11 cellular contexts compared by ENCODE assay signal in the genomic region with DNA sequence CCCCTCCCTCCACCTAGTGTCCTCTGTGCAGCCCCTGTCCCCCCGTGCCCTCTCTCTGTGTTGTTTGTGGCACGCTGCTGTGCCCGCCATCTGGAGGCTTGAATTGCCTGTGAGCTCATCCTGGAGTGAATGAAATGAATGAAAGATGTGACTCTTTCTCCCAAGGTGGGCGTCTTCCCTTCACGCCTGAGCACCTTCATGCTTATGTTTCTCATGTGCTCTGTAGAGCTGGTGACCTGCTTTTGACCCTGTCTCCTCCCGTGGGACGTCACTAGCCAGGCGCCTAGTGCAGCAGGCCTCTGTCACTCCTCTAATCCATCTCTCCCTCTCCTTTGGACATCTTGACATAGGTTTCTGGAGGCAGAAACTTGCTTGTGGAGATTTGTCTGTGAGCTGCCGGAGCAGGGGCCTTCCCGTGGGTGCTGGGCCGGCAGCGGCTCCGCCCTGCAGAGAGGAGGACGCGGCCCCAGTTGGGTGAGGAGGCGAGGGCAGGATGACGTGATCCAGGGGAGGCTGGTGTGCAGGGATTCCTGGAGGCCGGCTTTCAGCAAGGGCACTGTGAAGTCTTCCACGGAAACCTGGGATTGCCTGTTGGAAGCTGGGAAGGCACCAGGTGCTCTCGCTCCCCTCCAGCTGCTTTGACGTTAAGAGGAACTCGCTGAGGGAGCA. TPM values are rescaled to one million over a fixed set of nuclear protein-coding genes. Genes with fewer than 3 reads are reported as not detected.
DNase-seq lines count a peak whose midpoint lies in the region; ATAC-seq, FAIRE-seq and TF ChIP-seq lines count a peak whose summit lies in the region.
"Had no signal": no experiment of that assay in that cellular context is flagged by ENCODE, and none has a peak within 500 bp of the region (broad histone marks: within the 10 kb centered on the region; RNA-seq: fewer than 3 reads in every experiment).

No MANE protein-coding gene starts in this region.

- H3K4me3 ChIP-seq in GM12878 (no peak overlapping the region), spleen (no peak overlapping the region)
- H3K4me3 ChIP-seq: skin epidermis had no signal

- no TSS peak for BruUV-seq in GM12878 (replicated peaks; lab: Mats Ljungman, UMichigan)

- FAIRE-seq in GM12878 (lab: Jason Lieb, UNC), result peak; percentile 72
- FAIRE-seq: frontal cortex had no signal

- no peak for TF ChIP-seq RAD21 in GM12878 (IDR thresholded peaks at IDR 0.05; ENCODE audit: insufficient read depth, low read depth, low read length)

- H3K9ac ChIP-seq in GM12878 (ENCODE audit: control insufficient read depth, insufficient read depth, low read length), result no peak overlapping the region; the same call in 1 of the 2 replicates

- peaks cover 17% of the 10 kb centered on the region for H3K36me3 Mint-ChIP-seq in activated CD4-positive, alpha-beta T cell treated with anti-CD3 and anti-CD28 coated beads for 36 hours (ENCODE audit: low read depth)

- H3K4me3 Mint-ChIP-seq in activated CD4-positive, alpha-beta T cell treated with anti-CD3 and anti-CD28 coated beads for 36 hours, result no peak overlapping the region

- RAD21 ChIA-PET in GM12878 (lab: Charles Lee; ENCODE audit: unreplicated experiment), result no interaction called here

- peaks cover 12% of the 10 kb centered on the region for H3K4me1 Mint-ChIP-seq in activated CD4-positive, alpha-beta T cell treated with anti-CD3 and anti-CD28 coated beads for 36 hours

- DNase-seq in activated CD4-positive, alpha-beta T cell treated with anti-CD3 and anti-CD28 coated beads for 36 hours, result peak; percentile 24
- no peak for DNase-seq in activated CD4-positive, alpha-beta T cell treated with anti-CD3 and anti-CD28 coated beads for 48 hours
- peak; percentile 48 for DNase-seq in GM12878 (ENCODE audit: low read depth, low spot score)
- DNase-seq in spleen, result no peak
- DNase-seq in NOMO-1 treated with DMSO at 0.1 percent for 48 hours (lab: John Stamatoyannopoulos, UW; ENCODE audit: unreplicated experiment), result no peak
- DNase-seq in activated T-cell treated with anti-CD3 and anti-CD28 coated beads, Interleukin-2, amount 50 U/mL, for 1 hour, result no peak
- no peak for DNase-seq in DMS53 treated with DMSO at 0.1 percent for 48 hours (lab: John Stamatoyannopoulos, UW; ENCODE audit: unreplicated experiment)

- intact Hi-C loops in activated CD4-positive, alpha-beta T cell treated with anti-CD3 and anti-CD28 coated beads for 36 hours (cut with DNase I, micrococcal nuclease), result no loop called here
- intact Hi-C loops in GM12878 (cut with micrococcal nuclease; ENCODE audit: unreplicated experiment) (no loop called here), spleen (cut with DNase I; ENCODE audit: low total_unique reads) (no loop called here)

- no peak for TF ChIP-seq CTCF in GM12878 (IDR thresholded peaks at IDR 0.05 in 2 of 3, conservative IDR thresholded peaks at IDR 0.05 in 1 of 3; ENCODE audit: control insufficient read depth in 2 of 3, extremely low read depth in 1 of 3, insufficient read depth in 1 of 3, low read depth in 3 of 3, low read length in 3 of 3)
- TF ChIP-seq CTCF in spleen (IDR thresholded peaks at IDR 0.05 in 8 of 11, conservative IDR thresholded peaks at IDR 0.05 in 3 of 11), result no peak

- no peaks in the 10 kb centered on the region for H3K79me2 ChIP-seq in GM12878 (ENCODE audit: control insufficient read depth, insufficient read depth, low read length)

- POLR2A ChIA-PET in activated CD4-positive, alpha-beta T cell treated with anti-CD3 and anti-CD28 coated beads for 36 hours (lab: Charles Lee), result no interaction called here
- POLR2A ChIA-PET in GM12878 (lab: Charles Lee), result no interaction called here

- H3K27me3 ChIP-seq in GM12878 (replicated peaks in 1 of 2; ENCODE audit: control insufficient read depth in 2 of 2, insufficient read depth in 2 of 2, low read length in 1 of 2) (no peaks in the 10 kb centered on the region), spleen (replicated peaks in 1 of 7) (no peaks in the 10 kb centered on the region)

- peaks cover 19% of the 10 kb centered on the region for H3K4me1 ChIP-seq in GM12878 (ENCODE audit: control insufficient read depth, insufficient read depth, low read length)
- peaks cover 0 to 33% (median 16%) of the 10 kb centered on the region in 6 donors for H3K4me1 ChIP-seq in spleen

- no peak for TF ChIP-seq POLR2A in GM12878 (IDR thresholded peaks at IDR 0.05; ENCODE audit: low read depth, low read length)
- no peak for TF ChIP-seq POLR2A in spleen (IDR thresholded peaks at IDR 0.05)

- no peaks in the 10 kb centered on the region for H3K9me3 ChIP-seq in GM12878 (replicated peaks; ENCODE audit: control insufficient read depth, insufficient read depth, low read length)
- no peaks in the 10 kb centered on the region for H3K9me3 ChIP-seq in spleen

- ATAC-seq in activated CD4-positive, alpha-beta T cell treated with anti-CD3 and anti-CD28 coated beads for 36 hours, result peak; percentile 45
- ATAC-seq in HG03280 (IDR thresholded peaks at IDR 0.05; ENCODE audit: unreplicated experiment) (peak; percentile 53), GM12878 (peak; percentile 83)

- in situ Hi-C loops in GM12878 (cut with MboI), result no loop called here

- H2AFZ ChIP-seq in GM12878 (ENCODE audit: control insufficient read depth, low read depth, low read length), result no peak overlapping the region

- no peaks in the 10 kb centered on the region for H3K27me3 Mint-ChIP-seq in activated CD4-positive, alpha-beta T cell treated with anti-CD3 and anti-CD28 coated beads for 36 hours

- H3K4me2 ChIP-seq in GM12878 (ENCODE audit: control insufficient read depth, insufficient read depth), result no peak overlapping the region

- 61% methylated on average over 22 of the region's 22 CpGs for WGBS in GM12878 (ENCODE audit: insufficient coverage, insufficient replicate concordance, low lambda C conversion rate, missing lambda C conversion rate)
- 65 to 84% (median 70%) methylated on average over 18 to 22 of the region's 22 CpGs for WGBS in spleen, 5 donors

- H3K36me3 ChIP-seq in GM12878 (ENCODE audit: control insufficient read depth in 2 of 2, insufficient read depth in 2 of 2, low read length in 1 of 2) (peaks cover 7 to 18% of the 10 kb centered on the region in 2 experiments; a peak in 3 of 4 replicates), spleen (peaks cover 9 to 100% (median 66%) of the 10 kb centered on the region in 6 donors)

- no peaks in the 10 kb centered on the region for H3K9me3 Mint-ChIP-seq in activated CD4-positive, alpha-beta T cell treated with anti-CD3 and anti-CD28 coated beads for 36 hours (ENCODE audit: low read depth)

- CTCF ChIA-PET in activated CD4-positive, alpha-beta T cell treated with anti-CD3 and anti-CD28 coated beads for 36 hours (lab: Charles Lee), result interaction anchor here (0.5 kb wide), 1 partner anchor 537 kb away, joined by 3 read pairs; no protein-coding TSS in a partner anchor
- CTCF ChIA-PET in GM12878 (lab: Yijun Ruan, JAX), result no interaction called here

- peak overlapping the region; percentile 39 for H3K27ac Mint-ChIP-seq in activated CD4-positive, alpha-beta T cell treated with anti-CD3 and anti-CD28 coated beads for 36 hours

- no peaks in the 10 kb centered on the region for H4K20me1 ChIP-seq in GM12878 (ENCODE audit: control insufficient read depth, insufficient read depth)

- SMC1A ChIA-PET in GM12878 (lab: Charles Lee; ENCODE audit: uncharacterized antibody, unreplicated experiment), result no interaction called here

- no peak for TF ChIP-seq EP300 in GM12878 (IDR thresholded peaks at IDR 0.05; ENCODE audit: borderline replicate concordance in 1 of 2, control insufficient read depth in 1 of 2, low read depth in 2 of 2, low read length in 2 of 2)

- peak overlapping the region; percentile 46 for H3K27ac ChIP-seq in GM12878 (ENCODE audit: control insufficient read depth, insufficient read depth)
- peak overlapping the region in 5 of 8 donors; percentile 30 to 60 (median 42) for H3K27ac ChIP-seq in spleen
- H3K27ac ChIP-seq: skin epidermis had no signal

TF ChIP-seq in GM12878, 131 proteins besides CTCF, POLR2A, EP300 and RAD21 (continues in another document):
- TF ChIP-seq ZNF24 (IDR thresholded peaks at IDR 0.05), result peak; percentile 69; the same call in 1 of the 2 replicates
- TF ChIP-seq RELA (IDR thresholded peaks at IDR 0.05; ENCODE audit: borderline replicate concordance, partially characterized antibody), result no peak
- TF ChIP-seq SRF (IDR thresholded peaks at IDR 0.05; ENCODE audit: low read depth in 2 of 2, low read length in 2 of 2), result no peak
- peak in 1 of 2 experiments; percentile 36; a peak in 1 of 3 replicates for TF ChIP-seq EGR1 (IDR thresholded peaks at IDR 0.05; ENCODE audit: borderline replicate concordance in 1 of 2, low read depth in 2 of 2, low read length in 2 of 2)
- 0 out of 2 replicates have a peak, but pooled peaks have one; percentile 16 for TF ChIP-seq MTA2 (IDR thresholded peaks at IDR 0.05; ENCODE audit: low read depth)
- 0 out of 2 replicates have a peak, but pooled peaks have one; percentile 20 for TF ChIP-seq LARP7 (IDR thresholded peaks at IDR 0.05)
- peak; percentile 37 for TF ChIP-seq MEF2B (IDR thresholded peaks at IDR 0.05; ENCODE audit: partially characterized antibody, poor library complexity, severe bottlenecking)
- peak; percentile 66 to 84; a peak in 3 of 4 replicates for TF ChIP-seq BHLHE40 (IDR thresholded peaks at IDR 0.05; ENCODE audit: borderline replicate concordance in 1 of 2, low read depth in 2 of 2, low read length in 1 of 2)
- TF ChIP-seq PAX5 (IDR thresholded peaks at IDR 0.05; ENCODE audit: borderline replicate concordance, low read depth, low read length), result peak; percentile 85; the same call in 1 of the 2 replicates

RNA-seq across cellular contexts. Expression of gene MUC6, which starts 40.6 kb away (rescaled TPM):
- not detected for total RNA-seq in activated CD4-positive, alpha-beta T cell treated with anti-CD3 and anti-CD28 coated beads for 36 hours
- not detected in 2 replicates for total RNA-seq in GM12878 (2013; cell fraction: nucleolus; rRNA removed)
- total RNA-seq in GM12878 (2014; rRNA removed) (not detected in 2 replicates), GM12878 (2014; rRNA removed; fragmentation: Illumina TruSeq; extraction: Trizol) (not detected in 2 replicates), GM12878 (2021) (0.03 and 0.19 TPM in 2 replicates), spleen (under 1 TPM in 4 of 7 donors, not detected in 3; 0.09 to 0.76 (median 0.34) TPM)
- 0.20 TPM for polyA plus RNA-seq in GM12878 (2011; ENCODE audit: low read depth)
- polyA plus RNA-seq in GM12878 (2011; rRNA removed) (not detected in 2 replicates), GM12878 (2014; fragmentation: Illumina TruSeq; extraction: Trizol) (not detected in 2 replicates), GM12878 (2014; fragmentation: Nextera tagmentation; extraction: Ambion mirVana) (not detected), GM12878 (2014; rRNA removed) (0.03 TPM in 1 of 2 replicates, not detected in the other), GM12878 (2016; fragmentation: Nextera tagmentation; extraction: Ambion mirVana) (not detected), spleen (under 1 TPM; 0.02 to 0.22 (median 0.11) TPM)
- polyA plus RNA-seq in GM12878 (2011; cell fraction: cytosol; rRNA removed), result not detected in 2 replicates
- polyA plus RNA-seq in GM12878 (2011; cell fraction: nucleus; rRNA removed), result not detected in 2 replicates
- polyA plus RNA-seq in GM12878 (2012), result 0.13 and 0.53 TPM in 2 replicates
- not detected in 2 replicates for polyA minus RNA-seq in GM12878 (2011; rRNA and poly(A)+ RNA removed)
- polyA minus RNA-seq in GM12878 (2011; cell fraction: cytosol; rRNA and poly(A)+ RNA removed), result not detected in 2 replicates
- 0.10 TPM in 1 of 2 replicates, not detected in the other for polyA minus RNA-seq in GM12878 (2011; cell fraction: nucleus; rRNA and poly(A)+ RNA removed)
- total RNA-seq: frontal cortex; T-helper 2 cell treated with Interferon-gamma antibody and Interleukin-4, amounts not matched to agents 100 ng/mL and 5 ng/mL, for 36 hours had no signal

Comparison
In these comparisons a context has a peak if more than half of its experiments do, and no peak if none do; other contexts are left out.
1. DNase-seq: peak in activated CD4-positive, alpha-beta T cell treated with anti-CD3 and anti-CD28 coated beads for 36 hours (single experiment) and GM12878 (single experiment); none in activated CD4-positive, alpha-beta T cell treated with anti-CD3 and anti-CD28 coated beads for 48 hours (single experiment), spleen (single experiment), NOMO-1 treated with DMSO at 0.1 percent for 48 hours (single experiment), activated T-cell treated with anti-CD3 and anti-CD28 coated beads, Interleukin-2, amount 50 U/mL, for 1 hour (single experiment) and DMS53 treated with DMSO at 0.1 percent for 48 hours (single experiment).
2. Peak in every context shown above with its lines, with median percentiles within 50 percentile points of each other: ATAC-seq.